ENCODE assay signal across 9 cellular contexts in the genomic region with DNA sequence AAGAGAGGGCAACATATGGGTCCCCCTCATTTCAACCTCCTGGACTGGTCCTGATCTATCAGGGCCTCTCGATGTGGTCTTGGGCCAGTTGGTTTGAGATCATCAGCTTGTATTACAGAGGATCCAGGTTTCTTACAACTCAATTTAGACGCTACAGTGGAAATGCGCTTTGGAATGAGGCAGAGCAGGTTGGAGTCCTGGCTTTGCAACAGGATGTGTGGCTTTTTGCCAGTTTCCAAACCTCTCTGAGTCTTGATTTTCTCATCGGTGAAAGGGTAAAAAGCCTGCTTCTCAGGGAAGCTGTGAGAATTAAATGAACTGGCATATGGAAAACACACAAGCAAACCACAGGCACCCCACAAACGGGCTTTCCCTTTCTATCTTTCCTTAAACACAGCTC.
"Had no signal": no experiment of that assay in that cellular context is flagged by ENCODE, and none has a peak within 500 bp of the region (broad histone marks: within the 10 kb centered on the region; RNA-seq: fewer than 3 reads in every experiment).

No MANE protein-coding gene starts in this region.

- ATAC-seq: HepG2 had no signal

- H3K4me3 Mint-ChIP-seq: H9, IgD-negative memory B cell had no signal

- FAIRE-seq: H54, HepG2 had no signal

- H3K36me3 Mint-ChIP-seq: IgD-negative memory B cell had no signal

- H3K9me3 Mint-ChIP-seq: H9, IgD-negative memory B cell had no signal

- H3K27ac Mint-ChIP-seq: IgD-negative memory B cell had no signal

- H3K27ac ChIP-seq: HL-60, KMS-11 had no signal

- DNase-seq: GOT3, H9, HCEC 1CT, KBM-7 had no signal

- H3K4me2 ChIP-seq: KMS-11 had no signal

- H3K9ac ChIP-seq: KMS-11 had no signal
